Comparison of ENCODE assay signal across 8 cellular contexts in genomic region chr2:239328306-239329191, GRCh38.
DNase-seq lines count a peak whose midpoint lies in the region; ATAC-seq and TF ChIP-seq lines count a peak whose summit lies in the region.

No MANE protein-coding gene starts in this region.

- no peak for ATAC-seq in HG03469 (IDR thresholded peaks at IDR 0.05; ENCODE audit: unreplicated experiment)

- H3K27ac ChIP-seq in duodenal mucosa (ENCODE audit: low read depth, low read length), result peak overlapping the region; percentile 15

- H3K27me3 ChIP-seq in duodenal mucosa (ENCODE audit: control insufficient read depth in 1 of 2, insufficient read depth in 2 of 2, low read length in 2 of 2) (no peaks in the 10 kb centered on the region), Caco-2 (replicated peaks; ENCODE audit: control insufficient read depth, insufficient read depth, low read length) (no peaks in the 10 kb centered on the region)

- peak overlapping the region in 1 of 2 donors; percentile 39 for H3K9ac ChIP-seq in duodenal mucosa (ENCODE audit: low read depth in 1 of 2, low read length in 2 of 2)

- H3K9me3 ChIP-seq in duodenal mucosa (ENCODE audit: control insufficient read depth in 1 of 2, low read length in 2 of 2), result no peaks in the 10 kb centered on the region
- H3K9me3 ChIP-seq in Caco-2, result no peaks in the 10 kb centered on the region

- POLR2A ChIA-PET in Caco-2 (lab: Charles Lee), result no interaction called here

- H3K36me3 ChIP-seq in duodenal mucosa (ENCODE audit: control insufficient read depth in 1 of 2, insufficient read depth in 2 of 2, low read length in 2 of 2) (no peaks in the 10 kb centered on the region), Caco-2 (ENCODE audit: control insufficient read depth, insufficient read depth, low read length) (no peaks in the 10 kb centered on the region)

- H3K36me3 Mint-ChIP-seq in activated naive CD4-positive, alpha-beta T cell treated with anti-CD3 and anti-CD28 coated beads, Interleukin-2, amount 10 ng/mL, durations not matched to agents 7 days and 5 days, result peaks cover 32% of the 10 kb centered on the region
- no peaks in the 10 kb centered on the region for H3K36me3 Mint-ChIP-seq in Caco-2 (ENCODE audit: insufficient read depth, unreplicated experiment)

- H3K4me3 Mint-ChIP-seq in activated naive CD4-positive, alpha-beta T cell treated with anti-CD3 and anti-CD28 coated beads, Interleukin-2, amount 10 ng/mL, durations not matched to agents 7 days and 5 days, result no peak overlapping the region
- H3K4me3 Mint-ChIP-seq in Caco-2 (ENCODE audit: unreplicated experiment), result no peak overlapping the region

- no peak for TF ChIP-seq CTCF in Caco-2 (IDR thresholded peaks at IDR 0.05; ENCODE audit: insufficient read depth in 1 of 2, low read depth in 1 of 2, low read length in 1 of 2, severe bottlenecking in 1 of 2, unreplicated experiment in 1 of 2)

- peak overlapping the region; percentile 95 for H3K27ac Mint-ChIP-seq in activated naive CD4-positive, alpha-beta T cell treated with anti-CD3 and anti-CD28 coated beads, Interleukin-2, amount 10 ng/mL, durations not matched to agents 7 days and 5 days
- H3K27ac Mint-ChIP-seq in Caco-2 (ENCODE audit: unreplicated experiment), result no peak overlapping the region

- intact Hi-C loops in Caco-2 (cut with micrococcal nuclease; ENCODE audit: unreplicated experiment), result no loop called here

- H3K4me3 ChIP-seq in duodenal mucosa (ENCODE audit: low read depth in 1 of 2, low read length in 2 of 2) (peak overlapping the region in 1 of 2 donors; percentile 3), Caco-2 (ENCODE audit: low read depth, low read length) (no peak overlapping the region)

- H3K4me1 ChIP-seq in duodenal mucosa (ENCODE audit: control insufficient read depth in 1 of 2, insufficient read depth in 2 of 2, low read length in 2 of 2) (peaks cover 32 to 33% of the 10 kb centered on the region in 2 donors), Caco-2 (no peaks in the 10 kb centered on the region)

- peak; percentile 21 for DNase-seq in activated naive CD4-positive, alpha-beta T cell treated with anti-CD3 and anti-CD28 coated beads, Interleukin-2, amount 10 ng/mL, durations not matched to agents 7 days and 5 days
- no peak for DNase-seq in activated naive CD4-positive, alpha-beta T cell (lab: John Stamatoyannopoulos, UW)
- peak; percentile 34 for DNase-seq in midbrain (lab: John Stamatoyannopoulos, UW)
- peak; percentile 79 for DNase-seq in ureter (ENCODE audit: low spot score)
- no peak for DNase-seq in Ammon's horn (ENCODE audit: low spot score)
- DNase-seq in Caco-2, result no peak

- peaks cover 4% of the 10 kb centered on the region for H3K9me3 Mint-ChIP-seq in activated naive CD4-positive, alpha-beta T cell treated with anti-CD3 and anti-CD28 coated beads, Interleukin-2, amount 10 ng/mL, durations not matched to agents 7 days and 5 days
- H3K9me3 Mint-ChIP-seq in Caco-2 (ENCODE audit: unreplicated experiment), result no peaks in the 10 kb centered on the region

- H3K27me3 Mint-ChIP-seq in activated naive CD4-positive, alpha-beta T cell treated with anti-CD3 and anti-CD28 coated beads, Interleukin-2, amount 10 ng/mL, durations not matched to agents 7 days and 5 days, result peaks cover 4% of the 10 kb centered on the region
- H3K27me3 Mint-ChIP-seq in Caco-2 (ENCODE audit: insufficient read depth, unreplicated experiment), result no peaks in the 10 kb centered on the region

- CTCF ChIA-PET in activated naive CD4-positive, alpha-beta T cell treated with anti-CD3 and anti-CD28 coated beads, Interleukin-2, amount 10 ng/mL, durations not matched to agents 7 days and 5 days (lab: Charles Lee), result interaction anchor here (1.6 to 1.7 kb wide), 2 partner anchors 25 to 63 kb away, joined by 4 to 5 read pairs; no protein-coding TSS in a partner anchor
- CTCF ChIA-PET in Caco-2 (lab: Charles Lee), result no interaction called here

- BruUV-seq in Caco-2 (replicated peaks; lab: Mats Ljungman, UMichigan), result no TSS peak

- peaks cover 87% of the 10 kb centered on the region for H3K4me1 Mint-ChIP-seq in activated naive CD4-positive, alpha-beta T cell treated with anti-CD3 and anti-CD28 coated beads, Interleukin-2, amount 10 ng/mL, durations not matched to agents 7 days and 5 days
- no peaks in the 10 kb centered on the region for H3K4me1 Mint-ChIP-seq in Caco-2 (ENCODE audit: low read depth, unreplicated experiment)

Comparison
In these comparisons a context has a peak if more than half of its experiments do, and no peak if none do; other contexts are left out.
1. DNase-seq: peak in activated naive CD4-positive, alpha-beta T cell treated with anti-CD3 and anti-CD28 coated beads, Interleukin-2, amount 10 ng/mL, durations not matched to agents 7 days and 5 days (single experiment), midbrain (single experiment) and ureter (single experiment); none in activated naive CD4-positive, alpha-beta T cell (0 of 4), Ammon's horn (single experiment) and Caco-2 (0 of 2).